In genomic region chr3:184261270-184262165, GRCh38 we compare ENCODE assay signal across 1 cellular context.
TF ChIP-seq lines count a peak whose summit lies in the region.

Gene CAMK2N2, minus strand, starts transcription at chr3:184261553. Its CDS starts 268 bp downstream, at chr3:184261285.

TF ChIP-seq in K562, 482 proteins besides CTCF, POLR2A, EP300 and RAD21 (continued from another document and continues in another):
- TF ChIP-seq MGA (IDR thresholded peaks at IDR 0.05) (peak; percentile 51; the same call in 1 of the 2 replicates), EHMT2 (IDR thresholded peaks at IDR 0.05) (0 out of 2 replicates have a peak, but pooled peaks have one; percentile 27), KDM5B (IDR thresholded peaks at IDR 0.05; ENCODE audit: insufficient replicate concordance, low read depth, low read length) (peak; percentile 41), EGR1 (conservative IDR thresholded peaks at IDR 0.05) (0 out of 2 replicates have a peak, but pooled peaks have one; percentile 6), GABPA (tag; conservative IDR thresholded peaks at IDR 0.05; ENCODE audit: low read depth) (peak; percentile 52), SIN3A (IDR thresholded peaks at IDR 0.05; ENCODE audit: borderline replicate concordance in 2 of 2, control insufficient read depth in 1 of 2, low read depth in 2 of 2, low read length in 2 of 2) (0 out of 4 replicates have a peak, but pooled peaks of 1 of the 2 experiments have one; percentile 37), ZBTB40 (IDR thresholded peaks at IDR 0.05) (peak; percentile 32; the same call in 1 of the 2 replicates), ZBTB40 (CRISPR knock-in tag; IDR thresholded peaks at IDR 0.05) (no peak), YY1 (IDR thresholded peaks at IDR 0.05; ENCODE audit: borderline replicate concordance in 1 of 3, control insufficient read depth in 1 of 3, extremely low read depth in 1 of 3, insufficient read depth in 3 of 3, insufficient read length in 1 of 3, insufficient replicate concordance in 2 of 3, low read depth in 1 of 3, low read length in 2 of 3) (peak in 1 of 3 experiments; percentile 29), ZNF395 (CRISPR knock-in tag; IDR thresholded peaks at IDR 0.05) (0 out of 2 replicates have a peak, but pooled peaks have one; percentile 38), SOX6 (IDR thresholded peaks at IDR 0.05) (no peak), JUND (IDR thresholded peaks at IDR 0.05; ENCODE audit: borderline replicate concordance, low read depth, low read length) (peak; percentile 59), JUND (tag; IDR thresholded peaks at IDR 0.05; ENCODE audit: borderline replicate concordance, low read depth, low read length) (peak; percentile 31; the same call in 1 of the 3 replicates), RAD51 (IDR thresholded peaks at IDR 0.05; ENCODE audit: borderline replicate concordance, low read depth) (no peak), MIER1 (IDR thresholded peaks at IDR 0.05; ENCODE audit: low read depth) (peak; percentile 39; the same call in 1 of the 2 replicates), ZNF639 (CRISPR knock-in tag; conservative IDR thresholded peaks at IDR 0.05 in 1 of 2, IDR thresholded peaks at IDR 0.05 in 1 of 2) (peak in 1 of 2 experiments; percentile 98; a peak in 2 of 4 replicates), CREM (IDR thresholded peaks at IDR 0.05; ENCODE audit: low read depth) (0 out of 2 replicates have a peak, but pooled peaks have one; percentile 1), MNT (conservative IDR thresholded peaks at IDR 0.05) (peak; percentile 19 to 60; a peak in 1 of 4 replicates), POLR2G (IDR thresholded peaks at IDR 0.05; ENCODE audit: low read depth, low read length) (peak; percentile 17; the same call in 1 of the 2 replicates), ZKSCAN8 (CRISPR knock-in tag; IDR thresholded peaks at IDR 0.05) (no peak)
- TF ChIP-seq, protein P1, sequence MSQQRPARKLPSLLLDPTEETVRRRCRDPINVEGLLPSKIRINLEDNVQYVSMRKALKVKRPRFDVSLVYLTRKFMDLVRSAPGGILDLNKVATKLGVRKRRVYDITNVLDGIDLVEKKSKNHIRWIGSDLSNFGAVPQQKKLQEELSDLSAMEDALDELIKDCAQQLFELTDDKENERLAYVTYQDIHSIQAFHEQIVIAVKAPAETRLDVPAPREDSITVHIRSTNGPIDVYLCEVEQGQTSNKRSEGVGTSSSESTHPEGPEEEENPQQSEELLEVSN (IDR thresholded peaks at IDR 0.05; ENCODE audit: borderline replicate concordance in 1 of 2, extremely low read depth in 1 of 2, insufficient read depth in 1 of 2, insufficient read length in 1 of 2, low read depth in 1 of 2, low read length in 1 of 2, poor library complexity in 1 of 2, severe bottlenecking in 1 of 2) = peak; percentile 63 to 67
